9 cellular contexts compared by ENCODE assay signal in genomic region chr3:185733980-185734724, GRCh38.
DNase-seq lines count a peak whose midpoint lies in the region; ATAC-seq and TF ChIP-seq lines count a peak whose summit lies in the region.
"Had no signal": no experiment of that assay in that cellular context is flagged by ENCODE, and none has a peak within 500 bp of the region (broad histone marks: within the 10 kb centered on the region; RNA-seq: fewer than 3 reads in every experiment).

No MANE protein-coding gene starts in this region.

- H3K27me3 ChIP-seq in iPS DF 6.9 (ENCODE audit: control insufficient read depth, insufficient read depth, low read length) (no peaks in the 10 kb centered on the region), suprapubic skin (no peaks in the 10 kb centered on the region)

- H3K9me3 ChIP-seq in iPS DF 6.9 (ENCODE audit: control insufficient read depth, insufficient read depth, low read length), result no peaks in the 10 kb centered on the region
- H3K9me3 ChIP-seq in suprapubic skin, result no peaks in the 10 kb centered on the region

- no peaks in the 10 kb centered on the region for H3K36me3 ChIP-seq in iPS DF 6.9 (ENCODE audit: control insufficient read depth, insufficient read depth, low read length)
- H3K36me3 ChIP-seq in suprapubic skin, result no peaks in the 10 kb centered on the region

- no peak for ATAC-seq in HG03442 (IDR thresholded peaks at IDR 0.05; ENCODE audit: unreplicated experiment)

- no peak overlapping the region for H3K4me3 ChIP-seq in iPS DF 6.9 (ENCODE audit: low read length)
- H3K4me3 ChIP-seq in suprapubic skin, result no peak overlapping the region

- DNase-seq in GM20000 (ENCODE audit: low spot score) (peak; percentile 65), NCI-H226 (peak; percentile 72), amniotic epithelial cell (ENCODE audit: low read depth) (peak; percentile 90), iPS DF 6.9 (ENCODE audit: low read depth, low spot score) (peak; percentile 70), suprapubic skin (ENCODE audit: low spot score in 2 of 2) (no peak)
- DNase-seq in central memory CD4-positive, alpha-beta T cell, result no peak
- DNase-seq: naive B cell had no signal

- H3K27ac ChIP-seq in C4-2B, result no peak overlapping the region
- H3K27ac ChIP-seq in iPS DF 6.9 (ENCODE audit: low read length), result no peak overlapping the region
- no peak overlapping the region for H3K27ac ChIP-seq in suprapubic skin

- TF ChIP-seq CTCF in C4-2B (conservative IDR thresholded peaks at IDR 0.05) (peak; percentile 92), GM20000 (IDR thresholded peaks at IDR 0.05; ENCODE audit: extremely low read depth, missing control alignments) (peak; percentile 7), suprapubic skin (IDR thresholded peaks at IDR 0.05) (peak; percentile 34 to 43)

- no CpG with 5 or more reads among the region's 10 CpGs for WGBS in iPS DF 6.9 (ENCODE audit: insufficient coverage, insufficient read length)
- 49% methylated on average over 10 of the region's 10 CpGs for WGBS in suprapubic skin

- no peak for TF ChIP-seq POLR2A in suprapubic skin (IDR thresholded peaks at IDR 0.05)

- H3K4me1 ChIP-seq in iPS DF 6.9 (ENCODE audit: control insufficient read depth, insufficient read depth, low read length), result no peaks in the 10 kb centered on the region; the same call in 1 of the 2 replicates
- no peaks in the 10 kb centered on the region for H3K4me1 ChIP-seq in suprapubic skin

- TF ChIP-seq EP300 in suprapubic skin (IDR thresholded peaks at IDR 0.05), result no peak

Comparison
In these comparisons a context has a peak if more than half of its experiments do, and no peak if none do; other contexts are left out.
1. CTCF ChIP-seq: peak in every context shown above with its lines; median percentile 92 in C4-2B; 38 in suprapubic skin; 7 in GM20000.
2. DNase-seq: peak in GM20000 (single experiment), NCI-H226 (single experiment), amniotic epithelial cell (single experiment) and iPS DF 6.9 (single experiment); none in suprapubic skin (0 of 2) and central memory CD4-positive, alpha-beta T cell (single experiment).